Comparison of ENCODE assay signal across 11 cellular contexts in the genomic region with DNA sequence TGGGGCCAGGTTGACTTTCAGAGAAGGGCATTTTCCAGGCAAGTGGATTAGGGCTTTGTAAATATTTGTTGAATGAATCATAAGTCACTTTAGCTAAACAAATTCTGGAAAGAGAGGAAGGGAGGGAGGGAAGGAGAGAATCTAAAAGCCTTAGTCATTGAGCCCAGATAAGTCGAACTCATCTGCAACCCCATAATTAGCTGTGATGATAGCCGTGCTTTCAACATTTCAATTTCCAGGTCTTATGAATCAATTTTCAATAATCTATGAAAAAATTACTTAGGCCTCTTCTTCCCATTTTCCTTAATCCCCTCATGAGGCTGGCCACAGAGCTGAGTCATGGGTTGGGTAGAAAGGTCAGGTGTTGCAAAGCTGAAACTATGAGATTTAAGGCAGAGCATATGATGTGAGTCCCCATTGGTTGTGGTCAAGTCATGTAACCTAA.
DNase-seq lines count a peak whose midpoint lies in the region; TF ChIP-seq lines count a peak whose summit lies in the region.
"Had no signal": no experiment of that assay in that cellular context is flagged by ENCODE, and none has a peak within 500 bp of the region (broad histone marks: within the 10 kb centered on the region; RNA-seq: fewer than 3 reads in every experiment).

No MANE protein-coding gene starts in this region.

- in situ Hi-C loops in SK-MEL-5 (cut with HindIII; ENCODE audit: low pct_unique_long_range_greater_than_20kb, low sequenced_read_pairs), result no loop called here

- no peak for TF ChIP-seq POLR2A in erythroblast (IDR thresholded peaks at IDR 0.05; ENCODE audit: low read length)

- TF ChIP-seq CTCF in A673 (conservative IDR thresholded peaks at IDR 0.05; ENCODE audit: low read depth, low read length), result no peak
- no peak for TF ChIP-seq CTCF in HEK293 (tag by site-specific recombination; IDR thresholded peaks at IDR 0.05)

- H3K27ac Mint-ChIP-seq in activated CD4-positive, alpha-beta memory T cell treated with anti-CD3 and anti-CD28 coated beads, Interleukin-2, amount 10 ng/mL, durations not matched to agents 7 days and 5 days, result no peak overlapping the region
- H3K27ac Mint-ChIP-seq: CD4-positive, CD25-positive, alpha-beta regulatory T cell; mesothelial cell of epicardium had no signal

- H3K27me3 ChIP-seq in A673 (replicated peaks; ENCODE audit: insufficient read depth, low read depth, low read length, poor library complexity), result no peaks in the 10 kb centered on the region

- no peaks in the 10 kb centered on the region for H3K4me1 ChIP-seq in A673 (ENCODE audit: insufficient read depth, low read length, poor library complexity, severe bottlenecking)
- no peaks in the 10 kb centered on the region for H3K4me1 ChIP-seq in HEK293 (ENCODE audit: control insufficient read depth, insufficient read depth, low read length)

- H3K36me3 Mint-ChIP-seq in activated CD4-positive, alpha-beta memory T cell treated with anti-CD3 and anti-CD28 coated beads, Interleukin-2, amount 10 ng/mL, durations not matched to agents 7 days and 5 days (ENCODE audit: low read depth), result no peaks in the 10 kb centered on the region
- H3K36me3 Mint-ChIP-seq: CD4-positive, CD25-positive, alpha-beta regulatory T cell; mesothelial cell of epicardium had no signal

- H3K27ac ChIP-seq in A673 (ENCODE audit: low read depth, low read length, poor library complexity, severe bottlenecking), result no peak overlapping the region
- no peak overlapping the region for H3K27ac ChIP-seq in HEK293 (ENCODE audit: extremely low read depth, low read depth, low read length)

- no TSS peak for BruUV-seq in A673 (replicated peaks; lab: Mats Ljungman, UMichigan)

- H3K36me3 ChIP-seq in A673 (ENCODE audit: insufficient read depth, low read length, poor library complexity, severe bottlenecking) (no peaks in the 10 kb centered on the region), HEK293 (ENCODE audit: control insufficient read depth in 2 of 2, insufficient read depth in 1 of 2, low read length in 2 of 2) (no peaks in the 10 kb centered on the region)

- CTCF ChIA-PET in A673 (lab: Charles Lee) (no interaction called here), HEK293 (lab: Yijun Ruan, JAX) (interaction anchor here (0.6 to 1.1 kb wide), 3 partner anchors 51 to 65 kb away, joined by 3 read pairs; no protein-coding TSS in a partner anchor)
- CTCF ChIA-PET in activated CD4-positive, alpha-beta memory T cell treated with anti-CD3 and anti-CD28 coated beads, Interleukin-2, amount 10 ng/mL, durations not matched to agents 7 days and 5 days (lab: Charles Lee), result no interaction called here

- no peaks in the 10 kb centered on the region for H3K9me3 Mint-ChIP-seq in activated CD4-positive, alpha-beta memory T cell treated with anti-CD3 and anti-CD28 coated beads, Interleukin-2, amount 10 ng/mL, durations not matched to agents 7 days and 5 days

- H3K9me3 ChIP-seq in A673 (ENCODE audit: low read depth, low read length, poor library complexity, severe bottlenecking), result no peaks in the 10 kb centered on the region
- no peaks in the 10 kb centered on the region for H3K9me3 ChIP-seq in HEK293 (ENCODE audit: control insufficient read depth, insufficient read depth, low read depth, low read length)

- no peaks in the 10 kb centered on the region for H3K27me3 Mint-ChIP-seq in activated CD4-positive, alpha-beta memory T cell treated with anti-CD3 and anti-CD28 coated beads, Interleukin-2, amount 10 ng/mL, durations not matched to agents 7 days and 5 days
- H3K27me3 Mint-ChIP-seq: CD4-positive, CD25-positive, alpha-beta regulatory T cell had no signal

- peak; percentile 24 for DNase-seq in A673 (ENCODE audit: low spot score)
- DNase-seq in SK-MEL-5 (ENCODE audit: low read depth, low spot score), result peak; percentile 14
- peak; percentile 33 for DNase-seq in glomerular visceral epithelial cell (ENCODE audit: extremely low spot score)
- no peak for DNase-seq in activated CD4-positive, alpha-beta memory T cell treated with anti-CD3 and anti-CD28 coated beads, Interleukin-2, amount 10 ng/mL, durations not matched to agents 7 days and 5 days
- no peak for DNase-seq in cortex of kidney (lab: John Stamatoyannopoulos, UW)
- no peak for DNase-seq in erythroblast (lab: John Stamatoyannopoulos, UW)
- no peak for DNase-seq in medulla oblongata (ENCODE audit: extremely low spot score)
- DNase-seq: CD4-positive, CD25-positive, alpha-beta regulatory T cell; Kasumi-1 had no signal

- H3K4me3 ChIP-seq in A673 (ENCODE audit: low read depth, low read length, poor library complexity, severe bottlenecking) (no peak overlapping the region), HEK293 (ENCODE audit: low read depth, low read length) (no peak overlapping the region)

- no peaks in the 10 kb centered on the region for H3K4me1 Mint-ChIP-seq in activated CD4-positive, alpha-beta memory T cell treated with anti-CD3 and anti-CD28 coated beads, Interleukin-2, amount 10 ng/mL, durations not matched to agents 7 days and 5 days
- H3K4me1 Mint-ChIP-seq: CD4-positive, CD25-positive, alpha-beta regulatory T cell; mesothelial cell of epicardium had no signal

- intact Hi-C loops in A673 (cut with micrococcal nuclease; ENCODE audit: unreplicated experiment), result no loop called here

- POLR2A ChIA-PET in A673 (lab: Charles Lee; ENCODE audit: low non-redundant PET) (no interaction called here), HEK293 (lab: Yijun Ruan, JAX) (no interaction called here)
- POLR2A ChIA-PET in activated CD4-positive, alpha-beta memory T cell treated with anti-CD3 and anti-CD28 coated beads, Interleukin-2, amount 10 ng/mL, durations not matched to agents 7 days and 5 days (lab: Charles Lee), result no interaction called here

- no peak overlapping the region for H3K4me3 Mint-ChIP-seq in activated CD4-positive, alpha-beta memory T cell treated with anti-CD3 and anti-CD28 coated beads, Interleukin-2, amount 10 ng/mL, durations not matched to agents 7 days and 5 days
- H3K4me3 Mint-ChIP-seq: CD4-positive, CD25-positive, alpha-beta regulatory T cell; mesothelial cell of epicardium had no signal

TF ChIP-seq in HEK293, 187 proteins besides CTCF, POLR2A, EP300 and RAD21 (continues in another document):
- TF ChIP-seq ZNF24 (tag by site-specific recombination; IDR thresholded peaks at IDR 0.05) (no peak), ZBTB17 (tag by site-specific recombination; IDR thresholded peaks at IDR 0.05) (peak; percentile 68), ZNF513 (tag by site-specific recombination; IDR thresholded peaks at IDR 0.05) (no peak), ZNF366 (tag by site-specific recombination; conservative IDR thresholded peaks at IDR 0.05) (0 out of 2 replicates have a peak, but pooled peaks have one; percentile 23), SETDB1 (IDR thresholded peaks at IDR 0.05; ENCODE audit: insufficient read length, low read length) (no peak), HOXD13 (CRISPR knock-in tag; IDR thresholded peaks at IDR 0.05; ENCODE audit: borderline replicate concordance) (no peak), ZSCAN30 (tag by site-specific recombination; IDR thresholded peaks at IDR 0.05) (no peak), ZNF350 (tag by site-specific recombination; IDR thresholded peaks at IDR 0.05) (0 out of 2 replicates have a peak, but pooled peaks have one; percentile 11)
- TF ChIP-seq, protein P1, sequence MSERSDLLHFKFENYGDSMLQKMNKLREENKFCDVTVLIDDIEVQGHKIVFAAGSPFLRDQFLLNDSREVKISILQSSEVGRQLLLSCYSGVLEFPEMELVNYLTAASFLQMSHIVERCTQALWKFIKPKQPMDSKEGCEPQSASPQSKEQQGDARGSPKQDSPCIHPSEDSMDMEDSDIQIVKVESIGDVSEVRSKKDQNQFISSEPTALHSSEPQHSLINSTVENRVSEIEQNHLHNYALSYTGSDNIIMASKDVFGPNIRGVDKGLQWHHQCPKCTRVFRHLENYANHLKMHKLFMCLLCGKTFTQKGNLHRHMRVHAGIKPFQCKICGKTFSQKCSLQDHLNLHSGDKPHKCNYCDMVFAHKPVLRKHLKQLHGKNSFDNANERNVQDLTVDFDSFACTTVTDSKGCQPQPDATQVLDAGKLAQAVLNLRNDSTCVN (tag by site-specific recombination; optimal IDR thresholded peaks at IDR 0.05), result no peak
- TF ChIP-seq, protein P2, sequence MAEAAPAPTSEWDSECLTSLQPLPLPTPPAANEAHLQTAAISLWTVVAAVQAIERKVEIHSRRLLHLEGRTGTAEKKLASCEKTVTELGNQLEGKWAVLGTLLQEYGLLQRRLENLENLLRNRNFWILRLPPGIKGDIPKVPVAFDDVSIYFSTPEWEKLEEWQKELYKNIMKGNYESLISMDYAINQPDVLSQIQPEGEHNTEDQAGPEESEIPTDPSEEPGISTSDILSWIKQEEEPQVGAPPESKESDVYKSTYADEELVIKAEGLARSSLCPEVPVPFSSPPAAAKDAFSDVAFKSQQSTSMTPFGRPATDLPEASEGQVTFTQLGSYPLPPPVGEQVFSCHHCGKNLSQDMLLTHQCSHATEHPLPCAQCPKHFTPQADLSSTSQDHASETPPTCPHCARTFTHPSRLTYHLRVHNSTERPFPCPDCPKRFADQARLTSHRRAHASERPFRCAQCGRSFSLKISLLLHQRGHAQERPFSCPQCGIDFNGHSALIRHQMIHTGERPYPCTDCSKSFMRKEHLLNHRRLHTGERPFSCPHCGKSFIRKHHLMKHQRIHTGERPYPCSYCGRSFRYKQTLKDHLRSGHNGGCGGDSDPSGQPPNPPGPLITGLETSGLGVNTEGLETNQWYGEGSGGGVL (tag by site-specific recombination; IDR thresholded peaks at IDR 0.05), result peak; percentile 42; the same call in 1 of the 2 replicates

Comparison
In these comparisons a context has a peak if more than half of its experiments do, and no peak if none do; other contexts are left out.
1. DNase-seq: peak in A673 (single experiment), SK-MEL-5 (single experiment) and glomerular visceral epithelial cell (single experiment); none in activated CD4-positive, alpha-beta memory T cell treated with anti-CD3 and anti-CD28 coated beads, Interleukin-2, amount 10 ng/mL, durations not matched to agents 7 days and 5 days (single experiment), cortex of kidney (single experiment), erythroblast (0 of 2) and medulla oblongata (single experiment).